ENCODE assay signal across 1 cellular context in the genomic region with DNA sequence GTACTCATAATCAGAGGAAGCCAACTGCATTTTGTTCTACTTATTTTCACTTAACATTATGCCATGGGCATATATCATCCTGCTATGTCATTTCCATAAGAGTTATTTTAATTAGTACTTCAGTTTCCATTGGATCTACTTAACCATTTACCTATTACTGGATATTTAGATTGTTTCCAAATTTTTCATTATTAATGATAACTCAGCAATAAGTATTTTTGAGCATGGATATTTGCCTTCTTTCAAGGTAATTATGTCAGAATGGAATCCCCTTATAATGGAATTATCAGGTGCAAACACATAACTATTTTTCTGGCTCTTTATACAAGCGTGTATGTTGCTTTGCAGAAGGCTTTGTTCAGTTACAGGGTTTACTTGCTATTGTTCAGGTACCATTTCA.
TF ChIP-seq lines count a peak whose summit lies in the region.

No MANE protein-coding gene starts in this region.

TF ChIP-seq in HepG2, 621 proteins besides CTCF, POLR2A, EP300 and RAD21 (continued from another document):
- TF ChIP-seq SOX6 (IDR thresholded peaks at IDR 0.05) = no peak
- no peak for TF ChIP-seq SOX6 (CRISPR knock-in tag; IDR thresholded peaks at IDR 0.05)
- no peak for TF ChIP-seq ZNF354B (CRISPR knock-in tag; IDR thresholded peaks at IDR 0.05)
- TF ChIP-seq TCF12 (IDR thresholded peaks at IDR 0.05) = no peak
- TF ChIP-seq TCF12 (CRISPR knock-in tag; IDR thresholded peaks at IDR 0.05) = no peak
- no peak for TF ChIP-seq CHCHD3 (CRISPR knock-in tag; IDR thresholded peaks at IDR 0.05)
- peak; percentile 46 to 71 for TF ChIP-seq MAFK (conservative IDR thresholded peaks at IDR 0.05 in 1 of 2, IDR thresholded peaks at IDR 0.05 in 1 of 2; ENCODE audit: low read length in 2 of 2)
- no peak for TF ChIP-seq RFXANK (CRISPR knock-in tag; IDR thresholded peaks at IDR 0.05)
- TF ChIP-seq, protein P1, sequence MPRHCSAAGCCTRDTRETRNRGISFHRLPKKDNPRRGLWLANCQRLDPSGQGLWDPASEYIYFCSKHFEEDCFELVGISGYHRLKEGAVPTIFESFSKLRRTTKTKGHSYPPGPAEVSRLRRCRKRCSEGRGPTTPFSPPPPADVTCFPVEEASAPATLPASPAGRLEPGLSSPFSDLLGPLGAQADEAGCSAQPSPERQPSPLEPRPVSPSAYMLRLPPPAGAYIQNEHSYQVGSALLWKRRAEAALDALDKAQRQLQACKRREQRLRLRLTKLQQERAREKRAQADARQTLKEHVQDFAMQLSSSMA (CRISPR knock-in tag; IDR thresholded peaks at IDR 0.05) = no peak
